ENCODE assay signal across 1 cellular context in genomic region chr17:31009036-31009702, GRCh38.
TF ChIP-seq lines count a peak whose summit lies in the region.

No MANE protein-coding gene starts in this region.

TF ChIP-seq in GM12878, 131 proteins besides CTCF, POLR2A, EP300 and RAD21 (continued from another document):
- TF ChIP-seq, protein P1, sequence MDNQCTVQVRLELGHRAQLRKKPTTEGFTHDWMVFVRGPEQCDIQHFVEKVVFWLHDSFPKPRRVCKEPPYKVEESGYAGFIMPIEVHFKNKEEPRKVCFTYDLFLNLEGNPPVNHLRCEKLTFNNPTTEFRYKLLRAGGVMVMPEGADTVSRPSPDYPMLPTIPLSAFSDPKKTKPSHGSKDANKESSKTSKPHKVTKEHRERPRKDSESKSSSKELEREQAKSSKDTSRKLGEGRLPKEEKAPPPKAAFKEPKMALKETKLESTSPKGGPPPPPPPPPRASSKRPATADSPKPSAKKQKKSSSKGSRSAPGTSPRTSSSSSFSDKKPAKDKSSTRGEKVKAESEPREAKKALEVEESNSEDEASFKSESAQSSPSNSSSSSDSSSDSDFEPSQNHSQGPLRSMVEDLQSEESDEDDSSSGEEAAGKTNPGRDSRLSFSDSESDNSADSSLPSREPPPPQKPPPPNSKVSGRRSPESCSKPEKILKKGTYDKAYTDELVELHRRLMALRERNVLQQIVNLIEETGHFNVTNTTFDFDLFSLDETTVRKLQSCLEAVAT (IDR thresholded peaks at IDR 0.05): 0 out of 2 replicates have a peak, but pooled peaks have one; percentile 26
